Comparison of ENCODE assay signal across 1 cellular context in genomic region chr17:44591223-44591622, GRCh38.
TF ChIP-seq lines count a peak whose summit lies in the region.

No MANE protein-coding gene starts in this region.

TF ChIP-seq in SK-N-SH, 30 proteins besides CTCF, POLR2A, EP300 and RAD21 (continued from another document):
- TF ChIP-seq, protein P1, sequence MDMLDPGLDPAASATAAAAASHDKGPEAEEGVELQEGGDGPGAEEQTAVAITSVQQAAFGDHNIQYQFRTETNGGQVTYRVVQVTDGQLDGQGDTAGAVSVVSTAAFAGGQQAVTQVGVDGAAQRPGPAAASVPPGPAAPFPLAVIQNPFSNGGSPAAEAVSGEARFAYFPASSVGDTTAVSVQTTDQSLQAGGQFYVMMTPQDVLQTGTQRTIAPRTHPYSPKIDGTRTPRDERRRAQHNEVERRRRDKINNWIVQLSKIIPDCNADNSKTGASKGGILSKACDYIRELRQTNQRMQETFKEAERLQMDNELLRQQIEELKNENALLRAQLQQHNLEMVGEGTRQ (IDR thresholded peaks at IDR 0.05; ENCODE audit: borderline replicate concordance, low read depth, low read length): no peak
- TF ChIP-seq, protein P2, sequence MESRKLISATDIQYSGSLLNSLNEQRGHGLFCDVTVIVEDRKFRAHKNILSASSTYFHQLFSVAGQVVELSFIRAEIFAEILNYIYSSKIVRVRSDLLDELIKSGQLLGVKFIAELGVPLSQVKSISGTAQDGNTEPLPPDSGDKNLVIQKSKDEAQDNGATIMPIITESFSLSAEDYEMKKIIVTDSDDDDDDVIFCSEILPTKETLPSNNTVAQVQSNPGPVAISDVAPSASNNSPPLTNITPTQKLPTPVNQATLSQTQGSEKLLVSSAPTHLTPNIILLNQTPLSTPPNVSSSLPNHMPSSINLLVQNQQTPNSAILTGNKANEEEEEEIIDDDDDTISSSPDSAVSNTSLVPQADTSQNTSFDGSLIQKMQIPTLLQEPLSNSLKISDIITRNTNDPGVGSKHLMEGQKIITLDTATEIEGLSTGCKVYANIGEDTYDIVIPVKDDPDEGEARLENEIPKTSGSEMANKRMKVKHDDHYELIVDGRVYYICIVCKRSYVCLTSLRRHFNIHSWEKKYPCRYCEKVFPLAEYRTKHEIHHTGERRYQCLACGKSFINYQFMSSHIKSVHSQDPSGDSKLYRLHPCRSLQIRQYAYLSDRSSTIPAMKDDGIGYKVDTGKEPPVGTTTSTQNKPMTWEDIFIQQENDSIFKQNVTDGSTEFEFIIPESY (IDR thresholded peaks at IDR 0.05; ENCODE audit: borderline replicate concordance, low read depth): no peak
- TF ChIP-seq NRF1 (IDR thresholded peaks at IDR 0.05; ENCODE audit: low read depth, low read length) (no peak), REST (IDR thresholded peaks at IDR 0.05; ENCODE audit: low read depth, low read length) (no peak), TAF1 (IDR thresholded peaks at IDR 0.05; ENCODE audit: borderline replicate concordance, low read depth, low read length) (no peak), ELF1 (IDR thresholded peaks at IDR 0.05) (no peak), RFX5 (IDR thresholded peaks at IDR 0.05; ENCODE audit: low read length) (no peak)
- TF ChIP-seq, protein P3, sequence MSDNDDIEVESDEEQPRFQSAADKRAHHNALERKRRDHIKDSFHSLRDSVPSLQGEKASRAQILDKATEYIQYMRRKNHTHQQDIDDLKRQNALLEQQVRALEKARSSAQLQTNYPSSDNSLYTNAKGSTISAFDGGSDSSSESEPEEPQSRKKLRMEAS (IDR thresholded peaks at IDR 0.05; ENCODE audit: low read depth): no peak
- TF ChIP-seq, protein P4, sequence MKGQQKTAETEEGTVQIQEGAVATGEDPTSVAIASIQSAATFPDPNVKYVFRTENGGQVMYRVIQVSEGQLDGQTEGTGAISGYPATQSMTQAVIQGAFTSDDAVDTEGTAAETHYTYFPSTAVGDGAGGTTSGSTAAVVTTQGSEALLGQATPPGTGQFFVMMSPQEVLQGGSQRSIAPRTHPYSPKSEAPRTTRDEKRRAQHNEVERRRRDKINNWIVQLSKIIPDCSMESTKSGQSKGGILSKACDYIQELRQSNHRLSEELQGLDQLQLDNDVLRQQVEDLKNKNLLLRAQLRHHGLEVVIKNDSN (IDR thresholded peaks at IDR 0.05; ENCODE audit: borderline replicate concordance, low read depth): no peak
